Comparison of ENCODE assay signal across 1 cellular context in the genomic region with DNA sequence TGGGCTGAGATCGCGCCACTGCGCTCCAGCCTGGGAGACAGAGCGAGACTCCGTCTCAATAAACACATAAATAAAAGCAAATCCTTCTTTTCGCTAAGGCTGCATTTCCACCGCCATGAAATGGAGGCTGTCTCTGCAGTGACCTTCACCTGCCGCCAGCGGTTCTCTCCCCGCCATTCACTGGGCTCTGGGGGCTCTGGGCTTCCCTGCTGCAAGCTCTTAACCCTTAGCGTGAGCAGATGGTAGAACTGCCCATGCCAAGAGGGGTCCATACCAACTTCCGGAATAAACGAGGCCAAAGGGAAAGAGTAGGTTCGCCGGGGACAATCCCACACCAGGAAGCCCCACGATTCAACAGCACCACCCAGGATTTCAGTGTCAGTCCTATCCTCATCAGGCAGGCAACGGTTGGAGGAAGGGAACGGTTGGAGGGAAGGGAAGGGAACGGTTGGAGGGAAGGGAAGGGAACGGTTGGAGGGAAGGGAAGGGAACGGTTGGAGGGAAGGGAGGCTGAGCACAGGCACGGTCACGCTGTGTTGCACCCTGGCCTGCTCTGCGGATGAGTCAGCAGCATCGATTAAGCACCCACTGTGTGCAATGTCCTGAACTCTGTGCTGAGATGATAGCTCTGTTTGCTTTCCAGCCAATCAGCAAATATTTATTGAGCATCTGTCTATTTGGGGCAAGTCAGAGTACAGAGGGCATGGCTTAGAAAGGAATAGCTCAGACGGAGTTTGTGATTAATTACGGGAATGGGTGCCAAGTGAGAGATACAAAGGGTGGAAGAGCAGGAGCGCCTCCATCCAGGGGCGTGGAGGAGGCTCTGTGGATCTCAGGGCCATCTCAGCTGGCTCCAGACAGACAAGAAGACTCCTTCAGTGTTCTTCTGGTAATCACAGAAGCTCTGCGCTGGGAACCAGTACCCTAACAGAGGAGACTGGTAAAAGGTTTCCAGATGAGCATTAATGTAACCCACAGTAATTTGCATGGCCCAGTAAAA.
TF ChIP-seq lines count a peak whose summit lies in the region.

No MANE protein-coding gene starts in this region.

TF ChIP-seq in HepG2, 621 proteins besides CTCF, POLR2A, EP300 and RAD21 (continued from another document and continues in another):
- peak; percentile 30; the same call in 1 of the 2 replicates for TF ChIP-seq ZBTB25 (CRISPR knock-in tag; IDR thresholded peaks at IDR 0.05)
- TF ChIP-seq ISL2 (CRISPR knock-in tag; IDR thresholded peaks at IDR 0.05), result peak; percentile 80
- peak; percentile 47 for TF ChIP-seq XRCC5 (optimal IDR thresholded peaks at IDR 0.05; ENCODE audit: low read length)
- TF ChIP-seq, protein P1, sequence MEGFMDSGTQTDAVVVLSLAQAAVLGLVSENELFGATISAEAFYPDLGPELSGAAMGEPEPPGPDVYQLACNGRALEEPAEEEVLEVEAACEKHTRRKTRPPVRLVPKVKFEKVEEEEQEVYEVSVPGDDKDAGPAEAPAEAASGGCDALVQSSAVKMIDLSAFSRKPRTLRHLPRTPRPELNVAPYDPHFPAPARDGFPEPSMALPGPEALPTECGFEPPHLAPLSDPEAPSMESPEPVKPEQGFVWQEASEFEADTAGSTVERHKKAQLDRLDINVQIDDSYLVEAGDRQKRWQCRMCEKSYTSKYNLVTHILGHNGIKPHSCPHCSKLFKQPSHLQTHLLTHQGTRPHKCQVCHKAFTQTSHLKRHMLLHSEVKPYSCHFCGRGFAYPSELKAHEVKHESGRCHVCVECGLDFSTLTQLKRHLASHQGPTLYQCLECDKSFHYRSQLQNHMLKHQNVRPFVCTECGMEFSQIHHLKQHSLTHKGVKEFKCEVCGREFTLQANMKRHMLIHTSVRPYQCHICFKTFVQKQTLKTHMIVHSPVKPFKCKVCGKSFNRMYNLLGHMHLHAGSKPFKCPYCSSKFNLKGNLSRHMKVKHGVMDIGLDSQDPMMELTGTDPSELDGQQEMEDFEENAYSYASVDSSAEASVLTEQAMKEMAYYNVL (CRISPR knock-in tag; IDR thresholded peaks at IDR 0.05; ENCODE audit: borderline replicate concordance), result peak; percentile 93
- peak; percentile 75; the same call in 1 of the 2 replicates for TF ChIP-seq ZSCAN21 (CRISPR knock-in tag; IDR thresholded peaks at IDR 0.05; ENCODE audit: borderline replicate concordance)
- TF ChIP-seq NFE2L1 (CRISPR knock-in tag; IDR thresholded peaks at IDR 0.05; ENCODE audit: borderline replicate concordance), result peak; percentile 79; the same call in 1 of the 2 replicates
- TF ChIP-seq GTF2F1 (IDR thresholded peaks at IDR 0.05; ENCODE audit: low read length), result no peak
- TF ChIP-seq KAT8 (CRISPR knock-in tag; IDR thresholded peaks at IDR 0.05), result peak; percentile 48
- TF ChIP-seq BORCS8-MEF2B (CRISPR knock-in tag; IDR thresholded peaks at IDR 0.05), result 0 out of 2 replicates have a peak, but pooled peaks have one; percentile 63
- no peak for TF ChIP-seq HMGA1 (CRISPR knock-in tag; conservative IDR thresholded peaks at IDR 0.05)
- TF ChIP-seq ZNF567 (CRISPR knock-in tag; IDR thresholded peaks at IDR 0.05; ENCODE audit: borderline replicate concordance), result no peak
- TF ChIP-seq ARNT (IDR thresholded peaks at IDR 0.05), result no peak
- TF ChIP-seq ZFP90 (CRISPR knock-in tag; IDR thresholded peaks at IDR 0.05; ENCODE audit: borderline replicate concordance), result no peak
- TF ChIP-seq ZNF30 (CRISPR knock-in tag; IDR thresholded peaks at IDR 0.05), result no peak
- TF ChIP-seq, protein P2, sequence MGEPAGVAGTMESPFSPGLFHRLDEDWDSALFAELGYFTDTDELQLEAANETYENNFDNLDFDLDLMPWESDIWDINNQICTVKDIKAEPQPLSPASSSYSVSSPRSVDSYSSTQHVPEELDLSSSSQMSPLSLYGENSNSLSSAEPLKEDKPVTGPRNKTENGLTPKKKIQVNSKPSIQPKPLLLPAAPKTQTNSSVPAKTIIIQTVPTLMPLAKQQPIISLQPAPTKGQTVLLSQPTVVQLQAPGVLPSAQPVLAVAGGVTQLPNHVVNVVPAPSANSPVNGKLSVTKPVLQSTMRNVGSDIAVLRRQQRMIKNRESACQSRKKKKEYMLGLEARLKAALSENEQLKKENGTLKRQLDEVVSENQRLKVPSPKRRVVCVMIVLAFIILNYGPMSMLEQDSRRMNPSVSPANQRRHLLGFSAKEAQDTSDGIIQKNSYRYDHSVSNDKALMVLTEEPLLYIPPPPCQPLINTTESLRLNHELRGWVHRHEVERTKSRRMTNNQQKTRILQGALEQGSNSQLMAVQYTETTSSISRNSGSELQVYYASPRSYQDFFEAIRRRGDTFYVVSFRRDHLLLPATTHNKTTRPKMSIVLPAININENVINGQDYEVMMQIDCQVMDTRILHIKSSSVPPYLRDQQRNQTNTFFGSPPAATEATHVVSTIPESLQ (CRISPR knock-in tag; conservative IDR thresholded peaks at IDR 0.05), result no peak
- 0 out of 2 replicates have a peak, but pooled peaks have one; percentile 54 for TF ChIP-seq ZBTB3 (CRISPR knock-in tag; IDR thresholded peaks at IDR 0.05; ENCODE audit: borderline replicate concordance, low read depth)
- TF ChIP-seq IKZF1 (IDR thresholded peaks at IDR 0.05), result no peak
- no peak for TF ChIP-seq ZNF17 (CRISPR knock-in tag; IDR thresholded peaks at IDR 0.05)
- TF ChIP-seq MIXL1 (CRISPR knock-in tag; IDR thresholded peaks at IDR 0.05), result peak; percentile 97
- peak; percentile 90 for TF ChIP-seq BCL6 (CRISPR knock-in tag; IDR thresholded peaks at IDR 0.05)
- TF ChIP-seq ARNT2 (CRISPR knock-in tag; IDR thresholded peaks at IDR 0.05; ENCODE audit: low read depth), result 0 out of 2 replicates have a peak, but pooled peaks have one; percentile 37
- peak; percentile 95 for TF ChIP-seq GFI1 (CRISPR knock-in tag; IDR thresholded peaks at IDR 0.05; ENCODE audit: borderline replicate concordance)
- TF ChIP-seq NR1H2 (CRISPR knock-in tag; IDR thresholded peaks at IDR 0.05; ENCODE audit: borderline replicate concordance, low read depth), result no peak
- TF ChIP-seq CCAR2 (optimal IDR thresholded peaks at IDR 0.05; ENCODE audit: low read depth, low read length), result peak; percentile 85
- TF ChIP-seq ZNF792 (CRISPR knock-in tag; IDR thresholded peaks at IDR 0.05), result peak; percentile 79
- TF ChIP-seq THAP11 (CRISPR knock-in tag; IDR thresholded peaks at IDR 0.05), result peak; percentile 74
- TF ChIP-seq ZNF430 (CRISPR knock-in tag; IDR thresholded peaks at IDR 0.05), result peak; percentile 73; the same call in 1 of the 2 replicates
- TF ChIP-seq, protein P3, sequence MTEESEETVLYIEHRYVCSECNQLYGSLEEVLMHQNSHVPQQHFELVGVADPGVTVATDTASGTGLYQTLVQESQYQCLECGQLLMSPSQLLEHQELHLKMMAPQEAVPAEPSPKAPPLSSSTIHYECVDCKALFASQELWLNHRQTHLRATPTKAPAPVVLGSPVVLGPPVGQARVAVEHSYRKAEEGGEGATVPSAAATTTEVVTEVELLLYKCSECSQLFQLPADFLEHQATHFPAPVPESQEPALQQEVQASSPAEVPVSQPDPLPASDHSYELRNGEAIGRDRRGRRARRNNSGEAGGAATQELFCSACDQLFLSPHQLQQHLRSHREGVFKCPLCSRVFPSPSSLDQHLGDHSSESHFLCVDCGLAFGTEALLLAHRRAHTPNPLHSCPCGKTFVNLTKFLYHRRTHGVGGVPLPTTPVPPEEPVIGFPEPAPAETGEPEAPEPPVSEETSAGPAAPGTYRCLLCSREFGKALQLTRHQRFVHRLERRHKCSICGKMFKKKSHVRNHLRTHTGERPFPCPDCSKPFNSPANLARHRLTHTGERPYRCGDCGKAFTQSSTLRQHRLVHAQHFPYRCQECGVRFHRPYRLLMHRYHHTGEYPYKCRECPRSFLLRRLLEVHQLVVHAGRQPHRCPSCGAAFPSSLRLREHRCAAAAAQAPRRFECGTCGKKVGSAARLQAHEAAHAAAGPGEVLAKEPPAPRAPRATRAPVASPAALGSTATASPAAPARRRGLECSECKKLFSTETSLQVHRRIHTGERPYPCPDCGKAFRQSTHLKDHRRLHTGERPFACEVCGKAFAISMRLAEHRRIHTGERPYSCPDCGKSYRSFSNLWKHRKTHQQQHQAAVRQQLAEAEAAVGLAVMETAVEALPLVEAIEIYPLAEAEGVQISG (CRISPR knock-in tag; IDR thresholded peaks at IDR 0.05), result peak; percentile 67
- TF ChIP-seq PCBP1 (IDR thresholded peaks at IDR 0.05; ENCODE audit: borderline replicate concordance, low read depth, low read length), result no peak
- TF ChIP-seq PAX8 (CRISPR knock-in tag; IDR thresholded peaks at IDR 0.05; ENCODE audit: borderline replicate concordance), result no peak
- TF ChIP-seq ZNF768 (CRISPR knock-in tag; IDR thresholded peaks at IDR 0.05), result peak; percentile 79
- no peak for TF ChIP-seq ZBTB21 (CRISPR knock-in tag; IDR thresholded peaks at IDR 0.05)
- TF ChIP-seq MTA3 (CRISPR knock-in tag; IDR thresholded peaks at IDR 0.05), result no peak
- TF ChIP-seq ZNF569 (CRISPR knock-in tag; IDR thresholded peaks at IDR 0.05; ENCODE audit: borderline replicate concordance), result 0 out of 2 replicates have a peak, but pooled peaks have one; percentile 53
- no peak for TF ChIP-seq RBFOX2 (IDR thresholded peaks at IDR 0.05; ENCODE audit: low read depth, low read length)
- TF ChIP-seq MTA1 (CRISPR knock-in tag; IDR thresholded peaks at IDR 0.05; ENCODE audit: borderline replicate concordance), result peak; percentile 95
- no peak for TF ChIP-seq BHLHE40 (IDR thresholded peaks at IDR 0.05; ENCODE audit: low read length)
- no peak for TF ChIP-seq DR1 (CRISPR knock-in tag; IDR thresholded peaks at IDR 0.05)
- TF ChIP-seq SP1 (IDR thresholded peaks at IDR 0.05), result no peak
- 0 out of 2 replicates have a peak, but pooled peaks have one; percentile 23 for TF ChIP-seq SP1 (CRISPR knock-in tag; IDR thresholded peaks at IDR 0.05)
- TF ChIP-seq CBFB (CRISPR knock-in tag; IDR thresholded peaks at IDR 0.05), result no peak
- TF ChIP-seq ZNF260 (CRISPR knock-in tag; IDR thresholded peaks at IDR 0.05; ENCODE audit: borderline replicate concordance, low read depth), result no peak
- TF ChIP-seq XBP1 (CRISPR knock-in tag; IDR thresholded peaks at IDR 0.05), result no peak
- no peak for TF ChIP-seq ZBTB39 (CRISPR knock-in tag; IDR thresholded peaks at IDR 0.05)
- peak; percentile 95 for TF ChIP-seq ZNF788 (CRISPR knock-in tag; IDR thresholded peaks at IDR 0.05; ENCODE audit: borderline replicate concordance)
- no peak for TF ChIP-seq ZNF775 (CRISPR knock-in tag; IDR thresholded peaks at IDR 0.05; ENCODE audit: borderline replicate concordance)
- peak; percentile 37; the same call in 1 of the 2 replicates for TF ChIP-seq ZNF556 (CRISPR knock-in tag; IDR thresholded peaks at IDR 0.05; ENCODE audit: borderline replicate concordance)
- TF ChIP-seq FOSL2 (CRISPR knock-in tag; IDR thresholded peaks at IDR 0.05), result peak; percentile 99
- TF ChIP-seq ZNF652 (CRISPR knock-in tag; IDR thresholded peaks at IDR 0.05; ENCODE audit: borderline replicate concordance, low read depth), result peak; percentile 52
- TF ChIP-seq ARNTL (CRISPR knock-in tag; IDR thresholded peaks at IDR 0.05), result peak; percentile 82
- TF ChIP-seq, protein P4, sequence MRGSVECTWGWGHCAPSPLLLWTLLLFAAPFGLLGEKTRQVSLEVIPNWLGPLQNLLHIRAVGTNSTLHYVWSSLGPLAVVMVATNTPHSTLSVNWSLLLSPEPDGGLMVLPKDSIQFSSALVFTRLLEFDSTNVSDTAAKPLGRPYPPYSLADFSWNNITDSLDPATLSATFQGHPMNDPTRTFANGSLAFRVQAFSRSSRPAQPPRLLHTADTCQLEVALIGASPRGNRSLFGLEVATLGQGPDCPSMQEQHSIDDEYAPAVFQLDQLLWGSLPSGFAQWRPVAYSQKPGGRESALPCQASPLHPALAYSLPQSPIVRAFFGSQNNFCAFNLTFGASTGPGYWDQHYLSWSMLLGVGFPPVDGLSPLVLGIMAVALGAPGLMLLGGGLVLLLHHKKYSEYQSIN (CRISPR knock-in tag; IDR thresholded peaks at IDR 0.05; ENCODE audit: borderline replicate concordance), result no peak
- no peak for TF ChIP-seq SMYD3 (CRISPR knock-in tag; IDR thresholded peaks at IDR 0.05)
- peak; percentile 100 for TF ChIP-seq ZKSCAN1 (IDR thresholded peaks at IDR 0.05; ENCODE audit: low read length)
- peak; percentile 51; the same call in 1 of the 2 replicates for TF ChIP-seq PHF20 (CRISPR knock-in tag; IDR thresholded peaks at IDR 0.05)
- peak; percentile 96 for TF ChIP-seq HIC2 (CRISPR knock-in tag; IDR thresholded peaks at IDR 0.05; ENCODE audit: low read depth)
